ENCODE assay signal across 13 cellular contexts in the genomic region with DNA sequence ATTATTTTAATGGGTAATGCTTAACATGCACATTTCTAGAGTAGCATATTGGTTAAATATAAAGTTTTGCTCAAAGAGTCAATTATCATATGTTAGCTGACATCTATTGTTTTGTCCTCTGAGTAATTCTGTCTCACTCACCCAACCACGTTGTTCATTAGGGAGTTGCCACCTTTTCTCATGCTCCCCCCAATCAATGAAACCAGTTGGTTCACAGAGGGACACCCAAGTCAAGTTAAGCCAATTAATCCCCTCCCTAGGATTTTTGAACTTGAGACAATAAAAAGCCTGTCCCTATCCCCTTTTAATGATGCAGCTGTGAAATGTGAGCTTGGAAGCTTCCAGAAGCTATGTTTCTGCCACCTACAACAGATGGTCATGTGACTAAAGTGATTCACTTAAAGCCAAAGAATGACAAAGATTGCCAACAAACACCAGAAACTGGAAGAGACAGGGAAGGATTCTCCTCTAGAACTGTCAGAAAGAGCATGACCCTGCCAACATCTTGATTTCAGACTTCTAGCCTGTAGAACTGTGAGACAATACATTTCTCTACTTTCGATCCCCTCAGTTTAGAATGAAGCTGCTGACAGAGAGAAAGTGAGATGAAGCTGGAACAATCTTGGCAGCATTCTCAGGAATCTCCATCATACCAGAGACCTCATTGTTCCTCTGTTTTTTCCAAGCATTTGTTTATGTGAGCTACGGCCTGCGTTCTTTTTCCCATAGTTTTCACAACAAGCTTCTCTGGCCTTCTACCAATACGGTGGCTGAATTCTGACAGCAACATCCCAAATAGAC. TPM values are rescaled to one million over a fixed set of nuclear protein-coding genes. Genes with fewer than 3 reads are reported as not detected.
DNase-seq lines count a peak whose midpoint lies in the region; FAIRE-seq and TF ChIP-seq lines count a peak whose summit lies in the region.
"Had no signal": no experiment of that assay in that cellular context is flagged by ENCODE, and none has a peak within 500 bp of the region (broad histone marks: within the 10 kb centered on the region; RNA-seq: fewer than 3 reads in every experiment).

No MANE protein-coding gene starts in this region.

- no peak for DNase-seq in chondrocyte (ENCODE audit: low spot score)
- peak; percentile 71 for DNase-seq in iris pigment epithelial cell (ENCODE audit: low read depth)
- no peak for DNase-seq in smooth muscle cell (lab: John Stamatoyannopoulos, UW; ENCODE audit: unreplicated experiment)
- DNase-seq in GM12892 (ENCODE audit: insufficient read length) = no peak
- DNase-seq in urothelium cell line (ENCODE audit: low spot score) = no peak
- no peak for DNase-seq in ovary
- DNase-seq in DMS79 (lab: John Stamatoyannopoulos, UW) = no peak
- DNase-seq: activated T-cell treated with anti-CD3 and anti-CD28 coated beads, Interleukin-2, amount 50 U/mL, for 48 hours; CD8-positive, alpha-beta memory T cell; colonic mucosa; NCI-H526; SHP77 had no signal

- H3K4me3 Mint-ChIP-seq in chondrocyte (ENCODE audit: unreplicated experiment) = no peak overlapping the region
- H3K4me3 Mint-ChIP-seq: CD8-positive, alpha-beta memory T cell had no signal

- no peaks in the 10 kb centered on the region for H4K20me1 ChIP-seq in smooth muscle cell (ENCODE audit: low read depth)

- no peak for TF ChIP-seq CTCF in HEK293 (tag by site-specific recombination; IDR thresholded peaks at IDR 0.05)
- no peak for TF ChIP-seq CTCF in chondrocyte (IDR thresholded peaks at IDR 0.05)
- no peak for TF ChIP-seq CTCF in smooth muscle cell (IDR thresholded peaks at IDR 0.05; ENCODE audit: borderline replicate concordance, insufficient read depth, poor library complexity, severe bottlenecking)
- TF ChIP-seq CTCF in ovary (IDR thresholded peaks at IDR 0.05) = no peak

- H3K4me2 ChIP-seq in smooth muscle cell = peak overlapping the region; percentile 24

- POLR2A ChIA-PET in HEK293 (lab: Yijun Ruan, JAX) = interaction anchor here (0.6 to 0.7 kb wide), 3 partner anchors 31 to 134 kb away, joined by 3 read pairs; no protein-coding TSS in a partner anchor

- peaks cover 28% of the 10 kb centered on the region for H3K4me1 Mint-ChIP-seq in chondrocyte (ENCODE audit: low read depth)

- no peaks in the 10 kb centered on the region for H3K27me3 Mint-ChIP-seq in chondrocyte (ENCODE audit: low read depth)

- 84% methylated on average over 5 of the region's 5 CpGs for WGBS in smooth muscle cell (ENCODE audit: low lambda C conversion rate)
- 27 to 48% (median 34%) methylated on average over 5 of the region's 5 CpGs for WGBS in ovary, 3 donors

- CTCF ChIA-PET in HEK293 (lab: Yijun Ruan, JAX) = interaction anchor here (0.6 to 1.3 kb wide), 7 partner anchors 15 to 224 kb away, joined by 3 read pairs; no protein-coding TSS in a partner anchor

- H3K9me3 ChIP-seq in HEK293 (ENCODE audit: control insufficient read depth, insufficient read depth, low read depth, low read length) = no peaks in the 10 kb centered on the region
- no peaks in the 10 kb centered on the region for H3K9me3 ChIP-seq in smooth muscle cell (replicated peaks; ENCODE audit: low read depth)
- no peaks in the 10 kb centered on the region for H3K9me3 ChIP-seq in ovary
- H3K9me3 ChIP-seq: colonic mucosa had no signal

- no peak for TF ChIP-seq EP300 in ovary (IDR thresholded peaks at IDR 0.05)

- H3K27ac Mint-ChIP-seq in chondrocyte (ENCODE audit: unreplicated experiment) = peak overlapping the region; percentile 63
- H3K27ac Mint-ChIP-seq: CD8-positive, alpha-beta memory T cell had no signal

- H3K36me3 Mint-ChIP-seq in chondrocyte (ENCODE audit: low read depth) = no peaks in the 10 kb centered on the region
- H3K36me3 Mint-ChIP-seq: CD8-positive, alpha-beta memory T cell had no signal

- H3K9me3 Mint-ChIP-seq in chondrocyte (ENCODE audit: low read depth) = no peaks in the 10 kb centered on the region

- FAIRE-seq in GM12892 (lab: Jason Lieb, UNC) (no peak), urothelium cell line (lab: Jason Lieb, UNC) (no peak)

- peaks cover 17% of the 10 kb centered on the region for H3F3A ChIP-seq in smooth muscle cell (ENCODE audit: low read depth)

- H3K27me3 ChIP-seq in smooth muscle cell (ENCODE audit: low read depth) (no peaks in the 10 kb centered on the region), ovary (no peaks in the 10 kb centered on the region)
- H3K27me3 ChIP-seq: colonic mucosa had no signal

- no peaks in the 10 kb centered on the region for H3K79me2 ChIP-seq in smooth muscle cell (ENCODE audit: low read depth)

- no peak overlapping the region for H2AFZ ChIP-seq in smooth muscle cell (ENCODE audit: low read depth)

- H3K4me3 ChIP-seq in HEK293 (ENCODE audit: low read depth, low read length) (no peak overlapping the region), smooth muscle cell (no peak overlapping the region), ovary (no peak overlapping the region)
- H3K4me3 ChIP-seq: colonic mucosa had no signal

- H3K36me3 ChIP-seq in HEK293 (ENCODE audit: control insufficient read depth in 2 of 2, insufficient read depth in 1 of 2, low read length in 2 of 2) (no peaks in the 10 kb centered on the region), smooth muscle cell (ENCODE audit: low read depth) (no peaks in the 10 kb centered on the region), ovary (no peaks in the 10 kb centered on the region)
- H3K36me3 ChIP-seq: colonic mucosa had no signal

- H3K9ac ChIP-seq in smooth muscle cell (ENCODE audit: low read depth) = peak overlapping the region; percentile 5

- no peak for TF ChIP-seq POLR2A in GM12892 (IDR thresholded peaks at IDR 0.05; ENCODE audit: low read depth, low read length)
- TF ChIP-seq POLR2A in ovary (IDR thresholded peaks at IDR 0.05) = no peak

- intact Hi-C loops in ovary (cut with DNase I) = loop anchor here in 2 of 4 donors (10.0 kb wide), 1 partner anchor 131 kb away; the partner anchor contains the start of gene RNF217 (in 2 of the 2)

- no peak overlapping the region for H3K27ac ChIP-seq in HEK293 (ENCODE audit: extremely low read depth, low read depth, low read length)
- peak overlapping the region; percentile 84 for H3K27ac ChIP-seq in smooth muscle cell (ENCODE audit: low read depth)
- H3K27ac ChIP-seq in ovary = no peak overlapping the region
- H3K27ac ChIP-seq: colonic mucosa had no signal

- H3K4me1 ChIP-seq in HEK293 (ENCODE audit: control insufficient read depth, insufficient read depth, low read length) (peaks cover 3% of the 10 kb centered on the region), smooth muscle cell (ENCODE audit: low read depth) (peaks cover 7% of the 10 kb centered on the region), ovary (ENCODE audit: insufficient read depth) (peaks cover 2% of the 10 kb centered on the region)
- H3K4me1 ChIP-seq: colonic mucosa had no signal

TF ChIP-seq in HEK293, 187 proteins besides CTCF, POLR2A, EP300 and RAD21:
- TF ChIP-seq ZNF585B (tag by site-specific recombination; IDR thresholded peaks at IDR 0.05) (peak; percentile 56), ZBTB17 (tag by site-specific recombination; IDR thresholded peaks at IDR 0.05) (no peak)

RNA-seq across cellular contexts. Expression of gene TPD52L1, which starts 57.9 kb away (rescaled TPM):
- total RNA-seq in chondrocyte = 24.1 to 52.8 TPM (median 48.0 TPM) in 3 replicates
- 44.5 and 65.8 TPM in 2 replicates for total RNA-seq in smooth muscle cell
- polyA plus RNA-seq in smooth muscle cell = 15.3 and 38.5 TPM in 2 replicates
- 0.45 TPM for polyA plus RNA-seq in GM12892 (2012; ENCODE audit: missing spikeins)
- total RNA-seq in ovary = 100 to 1,000 TPM in 1 of 7 donors, 10 to 100 TPM in 6; 14.4 to 154 (median 31.6) TPM
- 10 to 100 TPM; 18.8 to 27.4 TPM for polyA plus RNA-seq in ovary
- total RNA-seq: CD8-positive, alpha-beta memory T cell had no signal
